9 cellular contexts compared by ENCODE assay signal in genomic region chr9:133945314-133945975, GRCh38. TPM values are rescaled to one million over a fixed set of nuclear protein-coding genes. Genes with fewer than 3 reads are reported as not detected.
A peak's percentile ranks its signal among the peaks of the same experiment; 100 is the strongest.
DNase-seq lines count a peak whose midpoint lies in the region; ATAC-seq and TF ChIP-seq lines count a peak whose summit lies in the region.
"Had no signal": no experiment of that assay in that cellular context is flagged by ENCODE, and none has a peak within 500 bp of the region (broad histone marks: within the 10 kb centered on the region; RNA-seq: fewer than 3 reads in every experiment).

No MANE protein-coding gene starts in this region.

- DNase-seq in Karpas-422 = peak; percentile 79
- no peak for DNase-seq in mesothelial cell of epicardium (ENCODE audit: low spot score in 2 of 2, unreplicated experiment in 2 of 2)
- DNase-seq in esophagus squamous epithelium (lab: John Stamatoyannopoulos, UW) = no peak
- DNase-seq in activated effector memory CD4-positive, alpha-beta T cell treated with anti-CD3 and anti-CD28 coated beads, Interleukin-2, amount 50 U/mL, for 16 hours = no peak
- DNase-seq in NCI-H2196 treated with DMSO at 0.1 percent for 48 hours (lab: John Stamatoyannopoulos, UW; ENCODE audit: unreplicated experiment) = no peak
- DNase-seq in tibial nerve (ENCODE audit: low spot score in 2 of 2) = no peak

- peaks cover 18% of the 10 kb centered on the region for H3K4me1 Mint-ChIP-seq in mesothelial cell of epicardium

- WGBS in esophagus squamous epithelium, 2 donors = 59 to 69% methylated on average over 4 to 10 of the region's 13 CpGs
- 80 to 86% methylated on average over 12 to 13 of the region's 13 CpGs for WGBS in tibial nerve, 2 donors

- H3K4me2 ChIP-seq in Karpas-422 (ENCODE audit: low read depth, low read length, poor library complexity, severe bottlenecking) = peak overlapping the region; percentile 77

- TF ChIP-seq CTCF in mesothelial cell of epicardium (IDR thresholded peaks at IDR 0.05; ENCODE audit: unreplicated experiment) (no peak), esophagus squamous epithelium (IDR thresholded peaks at IDR 0.05) (no peak), tibial nerve (IDR thresholded peaks at IDR 0.05) (no peak)

- peaks cover 43% of the 10 kb centered on the region for H4K20me1 ChIP-seq in Karpas-422 (ENCODE audit: insufficient read depth, low read depth, low read length)

- H3K27ac Mint-ChIP-seq in mesothelial cell of epicardium = peak overlapping the region; percentile 53

- TF ChIP-seq POLR2A in GM18526 (IDR thresholded peaks at IDR 0.05; ENCODE audit: extremely low read depth, insufficient read length) (peak; percentile 34), esophagus squamous epithelium (IDR thresholded peaks at IDR 0.05) (no peak), tibial nerve (IDR thresholded peaks at IDR 0.05) (no peak)

- peak overlapping the region; percentile 55; the same call in 1 of the 2 replicates for H3K4me3 ChIP-seq in Karpas-422 (ENCODE audit: low read length)
- no peak overlapping the region for H3K4me3 ChIP-seq in esophagus squamous epithelium
- no peak overlapping the region for H3K4me3 ChIP-seq in tibial nerve
- H3K4me3 ChIP-seq: tibial artery had no signal

- H3K4me1 ChIP-seq in Karpas-422 (ENCODE audit: low read length) (peaks cover 33% of the 10 kb centered on the region), esophagus squamous epithelium (peaks cover 9 to 24% (median 11%) of the 10 kb centered on the region in 3 donors), tibial nerve (peaks cover 0 to 38% (median 10%) of the 10 kb centered on the region in 4 donors)
- H3K4me1 ChIP-seq: tibial artery had no signal

- H3K27ac ChIP-seq in Karpas-422 (ENCODE audit: low read length) (peak overlapping the region; percentile 85; the same call in 1 of the 2 replicates), esophagus squamous epithelium (peak overlapping the region in 2 of 4 donors; percentile 31 to 44), tibial nerve (no peak overlapping the region)
- H3K27ac ChIP-seq: tibial artery had no signal

- peak overlapping the region; percentile 58 for H3K9ac ChIP-seq in Karpas-422 (ENCODE audit: low read length)

- H3K4me3 Mint-ChIP-seq in mesothelial cell of epicardium = no peak overlapping the region

- intact Hi-C loops in esophagus squamous epithelium (cut with DNase I) = no loop called here

- H3K9me3 ChIP-seq in Karpas-422 (ENCODE audit: low read length) (no peaks in the 10 kb centered on the region), esophagus squamous epithelium (no peaks in the 10 kb centered on the region), tibial nerve (no peaks in the 10 kb centered on the region)
- H3K9me3 ChIP-seq: tibial artery had no signal

- H3K79me2 ChIP-seq in Karpas-422 (ENCODE audit: low read length) = no peaks in the 10 kb centered on the region

- H2AFZ ChIP-seq in Karpas-422 (ENCODE audit: low read length) = no peak overlapping the region

- H3K27me3 ChIP-seq in Karpas-422 (ENCODE audit: low read length) (no peaks in the 10 kb centered on the region), esophagus squamous epithelium (no peaks in the 10 kb centered on the region), tibial nerve (no peaks in the 10 kb centered on the region)
- H3K27me3 ChIP-seq: tibial artery had no signal

- no peaks in the 10 kb centered on the region for H3K9me3 Mint-ChIP-seq in mesothelial cell of epicardium

- peaks cover 3% of the 10 kb centered on the region for H3K36me3 Mint-ChIP-seq in mesothelial cell of epicardium

- H3K9me2 ChIP-seq in Karpas-422 (replicated peaks; ENCODE audit: insufficient read depth, low read length) = no peaks in the 10 kb centered on the region

- no peak for TF ChIP-seq EP300 in tibial nerve (IDR thresholded peaks at IDR 0.05)

- H3K36me3 ChIP-seq in Karpas-422 (ENCODE audit: insufficient read depth, low read length) (no peaks in the 10 kb centered on the region), esophagus squamous epithelium (no peaks in the 10 kb centered on the region), tibial nerve (peaks cover 0 to 5% (median 0%) of the 10 kb centered on the region in 3 donors)
- H3K36me3 ChIP-seq: tibial artery had no signal

- ATAC-seq in GM21786 (IDR thresholded peaks at IDR 0.05; ENCODE audit: unreplicated experiment) = peak; percentile 61

- no peaks in the 10 kb centered on the region for H3K27me3 Mint-ChIP-seq in mesothelial cell of epicardium (ENCODE audit: low read depth)

RNA-seq across cellular contexts. Expression of gene VAV2, which starts 46.7 kb away (rescaled TPM):
- total RNA-seq in Karpas-422 (2014; rRNA removed; shearing (Covaris generic); ENCODE audit: low replicate concordance) = 3.5 and 9.6 TPM in 2 replicates
- 57.5 to 62.1 TPM (median 61.9 TPM) in 3 replicates for total RNA-seq in mesothelial cell of epicardium
- 1 to 10 TPM; 3.8 to 7.6 (median 5.7) TPM for total RNA-seq in esophagus squamous epithelium
- 10 to 100 TPM; 10.3 to 20.1 (median 13.1) TPM for total RNA-seq in tibial nerve
